ENCODE assay signal across 1 cellular context in the genomic region with DNA sequence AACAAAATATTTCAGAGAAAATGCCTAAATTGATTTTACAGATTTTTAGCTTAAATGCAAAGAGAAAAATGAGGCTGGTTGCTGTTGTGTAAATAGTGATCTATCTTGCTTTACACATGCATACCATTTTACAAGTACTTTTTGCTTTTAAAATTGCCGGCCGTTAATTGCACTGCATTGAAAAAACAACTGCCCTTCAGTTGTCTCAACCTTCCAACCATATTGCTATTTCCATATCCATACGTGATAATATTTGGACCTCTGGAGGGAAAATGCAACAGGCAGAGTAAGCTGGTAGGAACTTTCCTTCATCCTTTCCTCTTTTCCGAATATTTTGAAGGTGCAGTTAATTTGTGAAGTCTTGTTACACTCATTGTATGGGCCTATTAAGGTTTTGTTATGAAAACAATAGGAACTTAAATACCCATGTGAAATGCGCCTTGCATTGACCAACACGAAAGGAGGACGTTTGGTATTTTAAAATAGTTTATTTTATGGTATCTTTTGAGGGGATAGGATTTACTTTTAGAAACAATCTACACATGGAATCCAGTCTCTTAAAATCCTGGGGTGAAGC.
TF ChIP-seq lines count a peak whose summit lies in the region.

No MANE protein-coding gene starts in this region.

TF ChIP-seq in H1, 55 proteins besides CTCF, POLR2A, EP300 and RAD21:
- TF ChIP-seq NANOG (IDR thresholded peaks at IDR 0.05; ENCODE audit: insufficient read depth, low read depth, low read length, poor library complexity, severe bottlenecking) (no peak), EZH2 (IDR thresholded peaks at IDR 0.05; ENCODE audit: low read depth, low read length, severe bottlenecking) (peak; percentile 82), JUN (IDR thresholded peaks at IDR 0.05; ENCODE audit: low read depth, low read length) (no peak), KDM1A (IDR thresholded peaks at IDR 0.05; ENCODE audit: borderline replicate concordance, low read length) (no peak), SUZ12 (IDR thresholded peaks at IDR 0.05; ENCODE audit: low read length) (peak; percentile 79), TCF12 (IDR thresholded peaks at IDR 0.05; ENCODE audit: low read depth, low read length) (0 out of 2 replicates have a peak, but pooled peaks have one; percentile 6), CREB1 (IDR thresholded peaks at IDR 0.05) (no peak)
- TF ChIP-seq, protein P1, sequence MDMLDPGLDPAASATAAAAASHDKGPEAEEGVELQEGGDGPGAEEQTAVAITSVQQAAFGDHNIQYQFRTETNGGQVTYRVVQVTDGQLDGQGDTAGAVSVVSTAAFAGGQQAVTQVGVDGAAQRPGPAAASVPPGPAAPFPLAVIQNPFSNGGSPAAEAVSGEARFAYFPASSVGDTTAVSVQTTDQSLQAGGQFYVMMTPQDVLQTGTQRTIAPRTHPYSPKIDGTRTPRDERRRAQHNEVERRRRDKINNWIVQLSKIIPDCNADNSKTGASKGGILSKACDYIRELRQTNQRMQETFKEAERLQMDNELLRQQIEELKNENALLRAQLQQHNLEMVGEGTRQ (IDR thresholded peaks at IDR 0.05; ENCODE audit: low read length) = no peak
